14 cellular contexts compared by ENCODE assay signal in the genomic region with DNA sequence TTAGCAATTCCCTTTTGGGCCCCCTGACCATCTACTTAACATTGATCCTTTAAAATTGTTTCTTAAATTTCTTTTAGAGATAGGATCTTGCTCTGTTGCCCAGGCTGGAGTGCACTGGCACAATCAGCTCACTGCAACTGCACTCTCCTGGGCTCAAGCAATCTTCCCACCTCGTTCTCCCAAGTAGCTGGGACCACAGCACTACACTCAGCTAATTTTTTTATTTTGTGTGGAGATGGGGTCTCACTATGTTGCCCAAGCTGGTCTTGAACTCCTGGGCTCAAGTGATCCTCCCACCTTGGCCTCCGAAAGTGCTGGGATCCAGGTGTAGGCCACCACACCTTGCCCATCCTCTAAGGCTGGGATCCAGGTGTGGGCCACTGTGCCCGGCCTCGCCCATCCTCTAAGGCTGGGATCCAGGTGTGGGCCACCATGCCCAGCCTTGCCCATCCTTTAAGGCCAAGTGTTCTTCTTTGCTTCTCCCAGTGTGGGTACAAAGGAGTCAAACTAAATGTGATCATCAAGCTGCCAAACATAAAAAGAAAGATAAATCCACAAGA.
"Had no signal": no experiment of that assay in that cellular context is flagged by ENCODE, and none has a peak within 500 bp of the region (broad histone marks: within the 10 kb centered on the region; RNA-seq: fewer than 3 reads in every experiment).

No MANE protein-coding gene starts in this region.

- H3K4me3 Mint-ChIP-seq: effector memory CD8-positive, alpha-beta T cell had no signal

- H3K9me3 Mint-ChIP-seq: effector memory CD8-positive, alpha-beta T cell had no signal

- H3K27me3 ChIP-seq: thyroid gland, uterus had no signal

- H3K27ac ChIP-seq: coronary artery, epithelial cell of prostate, gastroesophageal sphincter, left ventricle myocardium inferior, thyroid gland, uterus had no signal

- H3K4me3 ChIP-seq: coronary artery, gastroesophageal sphincter, left ventricle myocardium inferior, thyroid gland, uterus had no signal

- H3K27me3 Mint-ChIP-seq: effector memory CD8-positive, alpha-beta T cell had no signal

- DNase-seq: activated CD4-positive, CD25-positive, alpha-beta regulatory T cell; activated CD8-positive, alpha-beta memory T cell treated with anti-CD3 and anti-CD28 coated beads for 24 hours; central memory CD4-positive, alpha-beta T cell; effector memory CD8-positive, alpha-beta T cell; left ventricle myocardium inferior; mesenchymal stem cell; SK-N-SH; stimulated activated CD4-positive, alpha-beta T cell treated with anti-CD3 and anti-CD28 coated beads, Interleukin-4, amount 100 ng/mL, for 1 hour; stimulated activated CD8-positive, alpha-beta memory T cell treated with anti-CD3 and anti-CD28 coated beads, Interleukin-4, amount 100 ng/mL, for 48 hours; thyroid gland; uterus had no signal
